ENCODE assay signal across 14 cellular contexts in genomic region chr14:61418749-61419148, GRCh38.
A peak's percentile ranks its signal among the peaks of the same experiment; 100 is the strongest.
DNase-seq lines count a peak whose midpoint lies in the region; ATAC-seq and TF ChIP-seq lines count a peak whose summit lies in the region.
"Had no signal": no experiment of that assay in that cellular context is flagged by ENCODE, and none has a peak within 500 bp of the region (broad histone marks: within the 10 kb centered on the region; RNA-seq: fewer than 3 reads in every experiment).

No MANE protein-coding gene starts in this region.

- H3K4me3 ChIP-seq in CD8-positive, alpha-beta T cell (ENCODE audit: low read depth, low read length): no peak overlapping the region
- no peak overlapping the region for H3K4me3 ChIP-seq in astrocyte of the cerebellum (ENCODE audit: low read depth, low read length)
- H3K4me3 ChIP-seq: coronary artery, GM12878 had no signal

- H3K9me3 Mint-ChIP-seq in CD8-positive, alpha-beta T cell: no peaks in the 10 kb centered on the region
- H3K9me3 Mint-ChIP-seq in natural killer cell treated with Interleukin-12 subunit alpha and Interleukin-12 subunit beta and Interleukin-15 and Interleukin-18, amount 100 ng/mL, for 72 hours: no peaks in the 10 kb centered on the region
- H3K9me3 Mint-ChIP-seq: stimulated activated naive B cell treated with anti-CD40 and anti-IgM and Interleukin-4, amounts not matched to agents 10 μg/mL and 1 μg/mL and 100 μg/mL, for 72 hours had no signal

- H3K4me3 Mint-ChIP-seq in CD8-positive, alpha-beta T cell: peak overlapping the region; percentile 64
- H3K4me3 Mint-ChIP-seq in natural killer cell treated with Interleukin-12 subunit alpha and Interleukin-12 subunit beta and Interleukin-15 and Interleukin-18, amount 100 ng/mL, for 72 hours: peak overlapping the region; percentile 50
- H3K4me3 Mint-ChIP-seq: stimulated activated naive B cell treated with anti-CD40 and anti-IgM and Interleukin-4, amounts not matched to agents 10 μg/mL and 1 μg/mL and 100 μg/mL, for 72 hours had no signal

- CTCF ChIA-PET in CD8-positive, alpha-beta T cell (lab: Charles Lee): interaction anchor here (1.8 kb wide), 1 partner anchor 24 kb away, joined by 4 read pairs; no protein-coding TSS in a partner anchor

- in situ Hi-C loops in astrocyte of the cerebellum (cut with HindIII; ENCODE audit: low sequenced_read_pairs): no loop called here

- H3K27ac ChIP-seq in CD8-positive, alpha-beta T cell (ENCODE audit: low read depth, low read length): no peak overlapping the region

- DNase-seq in CD8-positive, alpha-beta T cell: no peak
- DNase-seq in GDM1 (lab: John Stamatoyannopoulos, UW) (peak; percentile 39), astrocyte of the cerebellum (ENCODE audit: low read depth) (peak; percentile 5), mesenteric fat pad (ENCODE audit: low spot score) (no peak), NCI-H1436 (lab: John Stamatoyannopoulos, UW) (no peak)
- DNase-seq in natural killer cell treated with Interleukin-12 subunit alpha and Interleukin-12 subunit beta and Interleukin-15 and Interleukin-18, amount 100 ng/mL, for 72 hours (ENCODE audit: low spot score): no peak
- DNase-seq in activated CD8-positive, alpha-beta memory T cell treated with anti-CD3 and anti-CD28 coated beads for 24 hours: no peak
- DNase-seq: DMS 273 treated with DMSO at 0.1 percent for 48 hours; HCEC 1CT; KG1; posterior cingulate gyrus; stimulated activated naive B cell treated with anti-CD40 and anti-IgM and Interleukin-4, amounts not matched to agents 10 μg/mL and 1 μg/mL and 100 μg/mL, for 72 hours had no signal

- POLR2A ChIA-PET in CD8-positive, alpha-beta T cell (lab: Charles Lee): interaction anchor here (1.1 to 1.9 kb wide), 2 partner anchors 11 to 19 kb away, joined by 4 to 6 read pairs; no protein-coding TSS in a partner anchor

- no peak for ATAC-seq in CD8-positive, alpha-beta T cell
- no peak for ATAC-seq in natural killer cell treated with Interleukin-12 subunit alpha and Interleukin-12 subunit beta and Interleukin-15 and Interleukin-18, amount 100 ng/mL, for 72 hours
- ATAC-seq: GM12878; stimulated activated naive B cell treated with anti-CD40 and anti-IgM and Interleukin-4, amounts not matched to agents 10 μg/mL and 1 μg/mL and 100 μg/mL, for 72 hours had no signal

- H3K36me3 ChIP-seq in CD8-positive, alpha-beta T cell (ENCODE audit: insufficient read depth, low read length): no peaks in the 10 kb centered on the region

- intact Hi-C loops in CD8-positive, alpha-beta T cell (cut with DNase I, micrococcal nuclease): loop anchor here in 1 of 2 experiments (5.0 kb wide), 1 partner anchor 34 kb away; no protein-coding TSS in a partner anchor

- H3K4me1 ChIP-seq in CD8-positive, alpha-beta T cell (ENCODE audit: insufficient read depth, low read length): peaks cover 97% of the 10 kb centered on the region

- no peak for TF ChIP-seq CTCF in CD8-positive, alpha-beta T cell (IDR thresholded peaks at IDR 0.05)
- no peak for TF ChIP-seq CTCF in astrocyte of the cerebellum (IDR thresholded peaks at IDR 0.05; ENCODE audit: low read depth, low read length, missing control alignments)

- H3K36me3 Mint-ChIP-seq in CD8-positive, alpha-beta T cell: peaks cover 36% of the 10 kb centered on the region
- H3K36me3 Mint-ChIP-seq in natural killer cell treated with Interleukin-12 subunit alpha and Interleukin-12 subunit beta and Interleukin-15 and Interleukin-18, amount 100 ng/mL, for 72 hours: no peaks in the 10 kb centered on the region
- H3K36me3 Mint-ChIP-seq: stimulated activated naive B cell treated with anti-CD40 and anti-IgM and Interleukin-4, amounts not matched to agents 10 μg/mL and 1 μg/mL and 100 μg/mL, for 72 hours had no signal

- H3K9me3 ChIP-seq in CD8-positive, alpha-beta T cell (ENCODE audit: low read length): no peaks in the 10 kb centered on the region

- no peaks in the 10 kb centered on the region for H3K27me3 Mint-ChIP-seq in CD8-positive, alpha-beta T cell (ENCODE audit: low read depth)
- no peaks in the 10 kb centered on the region for H3K27me3 Mint-ChIP-seq in natural killer cell treated with Interleukin-12 subunit alpha and Interleukin-12 subunit beta and Interleukin-15 and Interleukin-18, amount 100 ng/mL, for 72 hours
- H3K27me3 Mint-ChIP-seq: stimulated activated naive B cell treated with anti-CD40 and anti-IgM and Interleukin-4, amounts not matched to agents 10 μg/mL and 1 μg/mL and 100 μg/mL, for 72 hours had no signal

- H3K27ac Mint-ChIP-seq in CD8-positive, alpha-beta T cell: peak overlapping the region; percentile 96
- no peak overlapping the region for H3K27ac Mint-ChIP-seq in natural killer cell treated with Interleukin-12 subunit alpha and Interleukin-12 subunit beta and Interleukin-15 and Interleukin-18, amount 100 ng/mL, for 72 hours
- H3K27ac Mint-ChIP-seq: stimulated activated naive B cell treated with anti-CD40 and anti-IgM and Interleukin-4, amounts not matched to agents 10 μg/mL and 1 μg/mL and 100 μg/mL, for 72 hours had no signal

- no peaks in the 10 kb centered on the region for H3K27me3 ChIP-seq in CD8-positive, alpha-beta T cell (ENCODE audit: insufficient read depth, low read length)

- peaks cover 76% of the 10 kb centered on the region for H3K4me1 Mint-ChIP-seq in CD8-positive, alpha-beta T cell (ENCODE audit: low read depth)
- H3K4me1 Mint-ChIP-seq in natural killer cell treated with Interleukin-12 subunit alpha and Interleukin-12 subunit beta and Interleukin-15 and Interleukin-18, amount 100 ng/mL, for 72 hours (ENCODE audit: low read depth in 2 of 2): peaks cover 17 to 68% of the 10 kb centered on the region in 2 donors

Comparison
In these comparisons a context has a peak if more than half of its experiments do, and no peak if none do; other contexts are left out.
1. DNase-seq: peak in GDM1 (single experiment) and astrocyte of the cerebellum (single experiment); none in CD8-positive, alpha-beta T cell (0 of 7), natural killer cell treated with Interleukin-12 subunit alpha and Interleukin-12 subunit beta and Interleukin-15 and Interleukin-18, amount 100 ng/mL, for 72 hours (single experiment), mesenteric fat pad (single experiment), activated CD8-positive, alpha-beta memory T cell treated with anti-CD3 and anti-CD28 coated beads for 24 hours (single experiment) and NCI-H1436 (single experiment).